In genomic region chr7:23970193-23970592, GRCh38 we compare ENCODE assay signal across 2 cellular contexts.
TF ChIP-seq lines count a peak whose summit lies in the region.

No MANE protein-coding gene starts in this region.

TF ChIP-seq in HepG2, 621 proteins besides CTCF, POLR2A, EP300 and RAD21 (continued from another document):
- no peak for TF ChIP-seq LCORL (IDR thresholded peaks at IDR 0.05)
- TF ChIP-seq LCORL (CRISPR knock-in tag; IDR thresholded peaks at IDR 0.05), result 0 out of 2 replicates have a peak, but pooled peaks have one; percentile 21
- peak; percentile 76 for TF ChIP-seq TEAD3 (CRISPR knock-in tag; optimal IDR thresholded peaks at IDR 0.05; ENCODE audit: borderline replicate concordance)
- TF ChIP-seq, protein P1, sequence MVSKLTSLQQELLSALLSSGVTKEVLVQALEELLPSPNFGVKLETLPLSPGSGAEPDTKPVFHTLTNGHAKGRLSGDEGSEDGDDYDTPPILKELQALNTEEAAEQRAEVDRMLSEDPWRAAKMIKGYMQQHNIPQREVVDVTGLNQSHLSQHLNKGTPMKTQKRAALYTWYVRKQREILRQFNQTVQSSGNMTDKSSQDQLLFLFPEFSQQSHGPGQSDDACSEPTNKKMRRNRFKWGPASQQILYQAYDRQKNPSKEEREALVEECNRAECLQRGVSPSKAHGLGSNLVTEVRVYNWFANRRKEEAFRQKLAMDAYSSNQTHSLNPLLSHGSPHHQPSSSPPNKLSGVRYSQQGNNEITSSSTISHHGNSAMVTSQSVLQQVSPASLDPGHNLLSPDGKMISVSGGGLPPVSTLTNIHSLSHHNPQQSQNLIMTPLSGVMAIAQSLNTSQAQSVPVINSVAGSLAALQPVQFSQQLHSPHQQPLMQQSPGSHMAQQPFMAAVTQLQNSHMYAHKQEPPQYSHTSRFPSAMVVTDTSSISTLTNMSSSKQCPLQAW (CRISPR knock-in tag; IDR thresholded peaks at IDR 0.05), result no peak
- peak; percentile 27; the same call in 1 of the 2 replicates for TF ChIP-seq CEBPB (IDR thresholded peaks at IDR 0.05; ENCODE audit: borderline replicate concordance, low read depth, low read length)

TF ChIP-seq in H1, 55 proteins besides CTCF, POLR2A, EP300 and RAD21:
- TF ChIP-seq USF2 (IDR thresholded peaks at IDR 0.05; ENCODE audit: low read length), result no peak
- TF ChIP-seq SRF (IDR thresholded peaks at IDR 0.05; ENCODE audit: low read depth, low read length), result no peak
- TF ChIP-seq TAF1 (IDR thresholded peaks at IDR 0.05; ENCODE audit: low read depth, low read length), result no peak
- TF ChIP-seq, protein P2, sequence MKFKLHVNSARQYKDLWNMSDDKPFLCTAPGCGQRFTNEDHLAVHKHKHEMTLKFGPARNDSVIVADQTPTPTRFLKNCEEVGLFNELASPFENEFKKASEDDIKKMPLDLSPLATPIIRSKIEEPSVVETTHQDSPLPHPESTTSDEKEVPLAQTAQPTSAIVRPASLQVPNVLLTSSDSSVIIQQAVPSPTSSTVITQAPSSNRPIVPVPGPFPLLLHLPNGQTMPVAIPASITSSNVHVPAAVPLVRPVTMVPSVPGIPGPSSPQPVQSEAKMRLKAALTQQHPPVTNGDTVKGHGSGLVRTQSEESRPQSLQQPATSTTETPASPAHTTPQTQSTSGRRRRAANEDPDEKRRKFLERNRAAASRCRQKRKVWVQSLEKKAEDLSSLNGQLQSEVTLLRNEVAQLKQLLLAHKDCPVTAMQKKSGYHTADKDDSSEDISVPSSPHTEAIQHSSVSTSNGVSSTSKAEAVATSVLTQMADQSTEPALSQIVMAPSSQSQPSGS (IDR thresholded peaks at IDR 0.05; ENCODE audit: low read length), result no peak
- TF ChIP-seq POLR2AphosphoS5 (IDR thresholded peaks at IDR 0.05; ENCODE audit: low read depth, low read length), result no peak
- TF ChIP-seq BACH1 (IDR thresholded peaks at IDR 0.05; ENCODE audit: low read length), result no peak
- no peak for TF ChIP-seq EZH2 (IDR thresholded peaks at IDR 0.05; ENCODE audit: low read depth, low read length, severe bottlenecking)
- no peak for TF ChIP-seq TCF12 (IDR thresholded peaks at IDR 0.05; ENCODE audit: low read depth, low read length)
- TF ChIP-seq RFX5 (IDR thresholded peaks at IDR 0.05; ENCODE audit: borderline replicate concordance, low read depth, low read length), result no peak
- no peak for TF ChIP-seq RNF2 (IDR thresholded peaks at IDR 0.05; ENCODE audit: borderline replicate concordance, low read depth, low read length, missing control alignments, poor library complexity, severe bottlenecking)
- no peak for TF ChIP-seq KDM4A (IDR thresholded peaks at IDR 0.05; ENCODE audit: low read depth, low read length, severe bottlenecking)
- TF ChIP-seq BRCA1 (IDR thresholded peaks at IDR 0.05; ENCODE audit: low read depth, low read length), result no peak
- TF ChIP-seq ASH2L (IDR thresholded peaks at IDR 0.05; ENCODE audit: low read length), result no peak
- no peak for TF ChIP-seq CTBP2 (IDR thresholded peaks at IDR 0.05; ENCODE audit: borderline replicate concordance, insufficient read depth, insufficient read length, low read length)
- TF ChIP-seq KDM1A (IDR thresholded peaks at IDR 0.05; ENCODE audit: borderline replicate concordance, low read length), result no peak
- no peak for TF ChIP-seq MAFK (IDR thresholded peaks at IDR 0.05; ENCODE audit: low read depth, low read length)
- no peak for TF ChIP-seq YY1 (IDR thresholded peaks at IDR 0.05; ENCODE audit: low read depth, low read length)
- TF ChIP-seq SIX5 (IDR thresholded peaks at IDR 0.05; ENCODE audit: low read depth, low read length), result no peak
- TF ChIP-seq, protein P3, sequence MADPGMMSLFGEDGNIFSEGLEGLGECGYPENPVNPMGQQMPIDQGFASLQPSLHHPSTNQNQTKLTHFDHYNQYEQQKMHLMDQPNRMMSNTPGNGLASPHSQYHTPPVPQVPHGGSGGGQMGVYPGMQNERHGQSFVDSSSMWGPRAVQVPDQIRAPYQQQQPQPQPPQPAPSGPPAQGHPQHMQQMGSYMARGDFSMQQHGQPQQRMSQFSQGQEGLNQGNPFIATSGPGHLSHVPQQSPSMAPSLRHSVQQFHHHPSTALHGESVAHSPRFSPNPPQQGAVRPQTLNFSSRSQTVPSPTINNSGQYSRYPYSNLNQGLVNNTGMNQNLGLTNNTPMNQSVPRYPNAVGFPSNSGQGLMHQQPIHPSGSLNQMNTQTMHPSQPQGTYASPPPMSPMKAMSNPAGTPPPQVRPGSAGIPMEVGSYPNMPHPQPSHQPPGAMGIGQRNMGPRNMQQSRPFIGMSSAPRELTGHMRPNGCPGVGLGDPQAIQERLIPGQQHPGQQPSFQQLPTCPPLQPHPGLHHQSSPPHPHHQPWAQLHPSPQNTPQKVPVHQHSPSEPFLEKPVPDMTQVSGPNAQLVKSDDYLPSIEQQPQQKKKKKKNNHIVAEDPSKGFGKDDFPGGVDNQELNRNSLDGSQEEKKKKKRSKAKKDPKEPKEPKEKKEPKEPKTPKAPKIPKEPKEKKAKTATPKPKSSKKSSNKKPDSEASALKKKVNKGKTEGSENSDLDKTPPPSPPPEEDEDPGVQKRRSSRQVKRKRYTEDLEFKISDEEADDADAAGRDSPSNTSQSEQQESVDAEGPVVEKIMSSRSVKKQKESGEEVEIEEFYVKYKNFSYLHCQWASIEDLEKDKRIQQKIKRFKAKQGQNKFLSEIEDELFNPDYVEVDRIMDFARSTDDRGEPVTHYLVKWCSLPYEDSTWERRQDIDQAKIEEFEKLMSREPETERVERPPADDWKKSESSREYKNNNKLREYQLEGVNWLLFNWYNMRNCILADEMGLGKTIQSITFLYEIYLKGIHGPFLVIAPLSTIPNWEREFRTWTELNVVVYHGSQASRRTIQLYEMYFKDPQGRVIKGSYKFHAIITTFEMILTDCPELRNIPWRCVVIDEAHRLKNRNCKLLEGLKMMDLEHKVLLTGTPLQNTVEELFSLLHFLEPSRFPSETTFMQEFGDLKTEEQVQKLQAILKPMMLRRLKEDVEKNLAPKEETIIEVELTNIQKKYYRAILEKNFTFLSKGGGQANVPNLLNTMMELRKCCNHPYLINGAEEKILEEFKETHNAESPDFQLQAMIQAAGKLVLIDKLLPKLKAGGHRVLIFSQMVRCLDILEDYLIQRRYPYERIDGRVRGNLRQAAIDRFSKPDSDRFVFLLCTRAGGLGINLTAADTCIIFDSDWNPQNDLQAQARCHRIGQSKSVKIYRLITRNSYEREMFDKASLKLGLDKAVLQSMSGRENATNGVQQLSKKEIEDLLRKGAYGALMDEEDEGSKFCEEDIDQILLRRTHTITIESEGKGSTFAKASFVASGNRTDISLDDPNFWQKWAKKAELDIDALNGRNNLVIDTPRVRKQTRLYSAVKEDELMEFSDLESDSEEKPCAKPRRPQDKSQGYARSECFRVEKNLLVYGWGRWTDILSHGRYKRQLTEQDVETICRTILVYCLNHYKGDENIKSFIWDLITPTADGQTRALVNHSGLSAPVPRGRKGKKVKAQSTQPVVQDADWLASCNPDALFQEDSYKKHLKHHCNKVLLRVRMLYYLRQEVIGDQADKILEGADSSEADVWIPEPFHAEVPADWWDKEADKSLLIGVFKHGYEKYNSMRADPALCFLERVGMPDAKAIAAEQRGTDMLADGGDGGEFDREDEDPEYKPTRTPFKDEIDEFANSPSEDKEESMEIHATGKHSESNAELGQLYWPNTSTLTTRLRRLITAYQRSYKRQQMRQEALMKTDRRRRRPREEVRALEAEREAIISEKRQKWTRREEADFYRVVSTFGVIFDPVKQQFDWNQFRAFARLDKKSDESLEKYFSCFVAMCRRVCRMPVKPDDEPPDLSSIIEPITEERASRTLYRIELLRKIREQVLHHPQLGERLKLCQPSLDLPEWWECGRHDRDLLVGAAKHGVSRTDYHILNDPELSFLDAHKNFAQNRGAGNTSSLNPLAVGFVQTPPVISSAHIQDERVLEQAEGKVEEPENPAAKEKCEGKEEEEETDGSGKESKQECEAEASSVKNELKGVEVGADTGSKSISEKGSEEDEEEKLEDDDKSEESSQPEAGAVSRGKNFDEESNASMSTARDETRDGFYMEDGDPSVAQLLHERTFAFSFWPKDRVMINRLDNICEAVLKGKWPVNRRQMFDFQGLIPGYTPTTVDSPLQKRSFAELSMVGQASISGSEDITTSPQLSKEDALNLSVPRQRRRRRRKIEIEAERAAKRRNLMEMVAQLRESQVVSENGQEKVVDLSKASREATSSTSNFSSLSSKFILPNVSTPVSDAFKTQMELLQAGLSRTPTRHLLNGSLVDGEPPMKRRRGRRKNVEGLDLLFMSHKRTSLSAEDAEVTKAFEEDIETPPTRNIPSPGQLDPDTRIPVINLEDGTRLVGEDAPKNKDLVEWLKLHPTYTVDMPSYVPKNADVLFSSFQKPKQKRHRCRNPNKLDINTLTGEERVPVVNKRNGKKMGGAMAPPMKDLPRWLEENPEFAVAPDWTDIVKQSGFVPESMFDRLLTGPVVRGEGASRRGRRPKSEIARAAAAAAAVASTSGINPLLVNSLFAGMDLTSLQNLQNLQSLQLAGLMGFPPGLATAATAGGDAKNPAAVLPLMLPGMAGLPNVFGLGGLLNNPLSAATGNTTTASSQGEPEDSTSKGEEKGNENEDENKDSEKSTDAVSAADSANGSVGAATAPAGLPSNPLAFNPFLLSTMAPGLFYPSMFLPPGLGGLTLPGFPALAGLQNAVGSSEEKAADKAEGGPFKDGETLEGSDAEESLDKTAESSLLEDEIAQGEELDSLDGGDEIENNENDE (IDR thresholded peaks at IDR 0.05; ENCODE audit: insufficient replicate concordance, low read length), result no peak
- TF ChIP-seq ZNF274 (IDR thresholded peaks at IDR 0.05; ENCODE audit: borderline replicate concordance, extremely low read depth, low read length), result no peak
